In the genomic region with DNA sequence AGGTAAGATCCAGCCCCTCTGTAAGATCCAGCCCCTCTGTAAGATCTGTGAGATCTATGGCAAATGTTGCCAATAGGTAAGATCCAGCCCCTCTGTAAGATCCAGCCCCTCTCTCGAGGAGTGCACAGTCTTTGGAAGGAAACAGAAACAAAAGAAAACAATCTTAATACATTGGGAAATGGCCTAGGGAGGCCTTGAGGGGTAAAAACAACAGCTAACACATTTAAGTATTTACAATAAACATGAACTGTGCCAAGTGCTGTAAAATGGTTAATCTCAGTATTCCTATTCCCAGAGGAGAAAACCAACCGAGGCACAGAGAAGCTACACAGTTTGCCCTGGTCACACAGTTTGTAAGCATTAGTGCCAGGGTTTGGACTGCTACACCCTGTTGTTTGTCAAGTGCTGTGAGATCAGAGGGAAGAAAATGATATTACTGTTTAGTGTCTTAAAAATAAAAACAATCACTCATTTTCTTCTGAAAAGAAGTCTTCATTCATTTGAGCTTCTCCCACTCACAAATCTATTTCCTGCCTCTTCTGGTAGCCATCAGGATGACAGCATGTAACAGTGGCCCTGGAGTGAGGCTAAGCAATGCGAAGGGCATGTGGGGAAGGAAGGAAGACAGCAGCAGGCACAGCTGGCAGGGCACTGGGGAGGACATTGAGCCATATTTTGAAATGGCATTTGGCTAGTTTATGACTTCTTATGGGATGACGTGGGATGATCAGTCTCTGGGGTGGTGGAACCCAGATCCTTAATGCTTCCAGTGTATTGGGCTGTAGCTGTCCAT, we compare ENCODE assay signal across 2 cellular contexts.
A peak's percentile ranks its signal among the peaks of the same experiment; 100 is the strongest.
TF ChIP-seq lines count a peak whose summit lies in the region.

No MANE protein-coding gene starts in this region.

TF ChIP-seq in A549, 52 proteins besides CTCF, POLR2A, EP300 and RAD21:
- TF ChIP-seq ZNF302 (CRISPR knock-in tag; IDR thresholded peaks at IDR 0.05) (no peak), CEBPB (IDR thresholded peaks at IDR 0.05) (no peak), PHF8 (IDR thresholded peaks at IDR 0.05; ENCODE audit: borderline replicate concordance, low read depth) (no peak), HOXA7 (CRISPR knock-in tag; IDR thresholded peaks at IDR 0.05) (no peak), CBX8 (IDR thresholded peaks at IDR 0.05) (no peak), KDM1A (IDR thresholded peaks at IDR 0.05; ENCODE audit: low read depth) (no peak), PBX3 (IDR thresholded peaks at IDR 0.05) (no peak), JUNB (IDR thresholded peaks at IDR 0.05) (no peak), ZFP36 (IDR thresholded peaks at IDR 0.05; ENCODE audit: borderline replicate concordance, partially characterized antibody) (no peak), NPAS2 (CRISPR knock-in tag; IDR thresholded peaks at IDR 0.05; ENCODE audit: borderline replicate concordance) (no peak)

TF ChIP-seq in HEK293, 187 proteins besides CTCF, POLR2A, EP300 and RAD21:
- no peak for TF ChIP-seq ZNF830 (tag by site-specific recombination; IDR thresholded peaks at IDR 0.05; ENCODE audit: low read depth)
- TF ChIP-seq GLIS1 (tag by site-specific recombination; IDR thresholded peaks at IDR 0.05) = peak; percentile 79
- TF ChIP-seq, protein P1, sequence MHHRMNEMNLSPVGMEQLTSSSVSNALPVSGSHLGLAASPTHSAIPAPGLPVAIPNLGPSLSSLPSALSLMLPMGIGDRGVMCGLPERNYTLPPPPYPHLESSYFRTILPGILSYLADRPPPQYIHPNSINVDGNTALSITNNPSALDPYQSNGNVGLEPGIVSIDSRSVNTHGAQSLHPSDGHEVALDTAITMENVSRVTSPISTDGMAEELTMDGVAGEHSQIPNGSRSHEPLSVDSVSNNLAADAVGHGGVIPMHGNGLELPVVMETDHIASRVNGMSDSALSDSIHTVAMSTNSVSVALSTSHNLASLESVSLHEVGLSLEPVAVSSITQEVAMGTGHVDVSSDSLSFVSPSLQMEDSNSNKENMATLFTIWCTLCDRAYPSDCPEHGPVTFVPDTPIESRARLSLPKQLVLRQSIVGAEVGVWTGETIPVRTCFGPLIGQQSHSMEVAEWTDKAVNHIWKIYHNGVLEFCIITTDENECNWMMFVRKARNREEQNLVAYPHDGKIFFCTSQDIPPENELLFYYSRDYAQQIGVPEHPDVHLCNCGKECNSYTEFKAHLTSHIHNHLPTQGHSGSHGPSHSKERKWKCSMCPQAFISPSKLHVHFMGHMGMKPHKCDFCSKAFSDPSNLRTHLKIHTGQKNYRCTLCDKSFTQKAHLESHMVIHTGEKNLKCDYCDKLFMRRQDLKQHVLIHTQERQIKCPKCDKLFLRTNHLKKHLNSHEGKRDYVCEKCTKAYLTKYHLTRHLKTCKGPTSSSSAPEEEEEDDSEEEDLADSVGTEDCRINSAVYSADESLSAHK (tag by site-specific recombination; IDR thresholded peaks at IDR 0.05) = no peak
- no peak for TF ChIP-seq ZNF530 (tag by site-specific recombination; IDR thresholded peaks at IDR 0.05; ENCODE audit: low read depth)
- TF ChIP-seq ZNF121 (tag by site-specific recombination; IDR thresholded peaks at IDR 0.05) = no peak
- TF ChIP-seq ZNF785 (tag by site-specific recombination; IDR thresholded peaks at IDR 0.05) = no peak
- no peak for TF ChIP-seq HOXD13 (CRISPR knock-in tag; IDR thresholded peaks at IDR 0.05; ENCODE audit: borderline replicate concordance)
